ENCODE assay signal across 9 cellular contexts in genomic region chr5:54013556-54014157, GRCh38.
DNase-seq lines count a peak whose midpoint lies in the region; ATAC-seq lines count a peak whose summit lies in the region.
"Had no signal": no experiment of that assay in that cellular context is flagged by ENCODE, and none has a peak within 500 bp of the region (broad histone marks: within the 10 kb centered on the region; RNA-seq: fewer than 3 reads in every experiment).

No MANE protein-coding gene starts in this region.

- no peak overlapping the region for H3K4me3 Mint-ChIP-seq in activated naive CD4-positive, alpha-beta T cell treated with anti-CD3 and anti-CD28 coated beads, Interleukin-2, amount 10 ng/mL, durations not matched to agents 7 days and 5 days
- H3K4me3 Mint-ChIP-seq: neural progenitor cell had no signal

- H3K27ac ChIP-seq in mesendoderm (ENCODE audit: low read depth, low read length) = no peak overlapping the region
- H3K27ac ChIP-seq: neural progenitor cell had no signal

- H3K79me2 ChIP-seq in mesendoderm (ENCODE audit: control insufficient read depth, insufficient read depth, low read length) = no peaks in the 10 kb centered on the region

- H3K18ac ChIP-seq in mesendoderm (ENCODE audit: low read length) = no peak overlapping the region

- H2BK120ac ChIP-seq in mesendoderm (ENCODE audit: low read depth, low read length) = no peak overlapping the region

- no peaks in the 10 kb centered on the region for H3K36me3 ChIP-seq in mesendoderm (ENCODE audit: control insufficient read depth, insufficient read depth, low read length)
- H3K36me3 ChIP-seq in HAP-1 (replicated peaks) = no peaks in the 10 kb centered on the region
- H3K36me3 ChIP-seq: neural progenitor cell had no signal

- no peak overlapping the region for H3K9ac ChIP-seq in mesendoderm (ENCODE audit: low read length)
- H3K9ac ChIP-seq: neural progenitor cell had no signal

- in situ Hi-C loops in KBM-7 (cut with MboI; ENCODE audit: low pct_unique_long_range_greater_than_20kb, low sequenced_read_pairs) (no loop called here), HAP-1 (cut with MboI; ENCODE audit: low sequenced_read_pairs) (no loop called here)

- H2BK15ac ChIP-seq in mesendoderm (replicated peaks; ENCODE audit: low read depth) = no peak overlapping the region

- H3K27me3 ChIP-seq in mesendoderm (ENCODE audit: insufficient read depth, low read length, poor library complexity) (no peaks in the 10 kb centered on the region), HAP-1 (ENCODE audit: low read depth) (no peaks in the 10 kb centered on the region)
- H3K27me3 ChIP-seq: neural progenitor cell had no signal

- H3K4me3 ChIP-seq in mesendoderm (ENCODE audit: low read length) (no peak overlapping the region), HAP-1 (no peak overlapping the region)
- H3K4me3 ChIP-seq: neural progenitor cell had no signal

- DNase-seq in AG08396 (ENCODE audit: low spot score) (peak; percentile 53), KBM-7 (peak; percentile 32), mesendoderm (peak; percentile 47), HAP-1 (ENCODE audit: low spot score in 2 of 2) (no peak), NCI-H1417 (lab: John Stamatoyannopoulos, UW) (no peak), NCI-H510A treated with DMSO at 0.1 percent for 48 hours (lab: John Stamatoyannopoulos, UW) (no peak)
- peak; percentile 36 for DNase-seq in activated naive CD4-positive, alpha-beta T cell treated with anti-CD3 and anti-CD28 coated beads, Interleukin-2, amount 10 ng/mL, durations not matched to agents 7 days and 5 days

- H3K36me3 Mint-ChIP-seq in activated naive CD4-positive, alpha-beta T cell treated with anti-CD3 and anti-CD28 coated beads, Interleukin-2, amount 10 ng/mL, durations not matched to agents 7 days and 5 days = peaks cover 16% of the 10 kb centered on the region

- H3K27ac Mint-ChIP-seq in activated naive CD4-positive, alpha-beta T cell treated with anti-CD3 and anti-CD28 coated beads, Interleukin-2, amount 10 ng/mL, durations not matched to agents 7 days and 5 days = peak overlapping the region; percentile 56
- H3K27ac Mint-ChIP-seq: neural progenitor cell had no signal

- H3K4me1 ChIP-seq in mesendoderm (ENCODE audit: control insufficient read depth, low read depth, low read length) (peaks cover 11% of the 10 kb centered on the region), HAP-1 (peaks cover 29% of the 10 kb centered on the region)

- CTCF ChIA-PET in activated naive CD4-positive, alpha-beta T cell treated with anti-CD3 and anti-CD28 coated beads, Interleukin-2, amount 10 ng/mL, durations not matched to agents 7 days and 5 days (lab: Charles Lee) = no interaction called here

- no peaks in the 10 kb centered on the region for H3K9me3 ChIP-seq in HAP-1

- no peak overlapping the region for H3K4ac ChIP-seq in mesendoderm (ENCODE audit: low read depth, low read length)

- no peaks in the 10 kb centered on the region for H3K27me3 Mint-ChIP-seq in activated naive CD4-positive, alpha-beta T cell treated with anti-CD3 and anti-CD28 coated beads, Interleukin-2, amount 10 ng/mL, durations not matched to agents 7 days and 5 days

- H3K4me2 ChIP-seq in mesendoderm (ENCODE audit: low read length) = no peak overlapping the region
- H3K4me2 ChIP-seq: neural progenitor cell had no signal

- no peak for ATAC-seq in HG03135 (IDR thresholded peaks at IDR 0.05; ENCODE audit: unreplicated experiment)

- H3K79me1 ChIP-seq in mesendoderm (ENCODE audit: low read length) = no peaks in the 10 kb centered on the region

- H2BK5ac ChIP-seq in mesendoderm (ENCODE audit: low read length) = no peak overlapping the region

- no peak overlapping the region for H2AK5ac ChIP-seq in mesendoderm (ENCODE audit: low read length)

- H3K4me1 Mint-ChIP-seq in activated naive CD4-positive, alpha-beta T cell treated with anti-CD3 and anti-CD28 coated beads, Interleukin-2, amount 10 ng/mL, durations not matched to agents 7 days and 5 days = peaks cover 4% of the 10 kb centered on the region

- peaks cover 16% of the 10 kb centered on the region for H3K9me3 Mint-ChIP-seq in activated naive CD4-positive, alpha-beta T cell treated with anti-CD3 and anti-CD28 coated beads, Interleukin-2, amount 10 ng/mL, durations not matched to agents 7 days and 5 days

- no peak overlapping the region for H4K5ac ChIP-seq in mesendoderm (ENCODE audit: low read length)

- H3K23ac ChIP-seq in mesendoderm (ENCODE audit: low read length) = no peak overlapping the region

- no peak overlapping the region for H3K56ac ChIP-seq in mesendoderm (ENCODE audit: low read length)

- H4K8ac ChIP-seq in mesendoderm (ENCODE audit: low read depth, low read length) = no peak overlapping the region

Comparison
In these comparisons a context has a peak if more than half of its experiments do, and no peak if none do; other contexts are left out.
1. DNase-seq: peak in AG08396 (single experiment), KBM-7 (single experiment), activated naive CD4-positive, alpha-beta T cell treated with anti-CD3 and anti-CD28 coated beads, Interleukin-2, amount 10 ng/mL, durations not matched to agents 7 days and 5 days (single experiment) and mesendoderm (single experiment); none in HAP-1 (0 of 2), NCI-H1417 (0 of 3) and NCI-H510A treated with DMSO at 0.1 percent for 48 hours (single experiment).